In genomic region chr5:143405063-143405746, GRCh38 we compare ENCODE assay signal across 1 cellular context.
TF ChIP-seq lines count a peak whose summit lies in the region.

No MANE protein-coding gene starts in this region.

TF ChIP-seq in GM12878, 131 proteins besides CTCF, POLR2A, EP300 and RAD21 (continued from another document and continues in another):
- TF ChIP-seq IRF4 (IDR thresholded peaks at IDR 0.05; ENCODE audit: low read depth, low read length) (no peak), RFX5 (IDR thresholded peaks at IDR 0.05; ENCODE audit: low read depth, low read length) (no peak), ATF7 (IDR thresholded peaks at IDR 0.05; ENCODE audit: low read depth) (no peak; the same call in 1 of the 2 replicates), KAT2A (conservative IDR thresholded peaks at IDR 0.05; ENCODE audit: control insufficient read depth, low read depth, low read length) (no peak), YY1 (IDR thresholded peaks at IDR 0.05; ENCODE audit: low read depth, low read length) (peak; percentile 99), NFXL1 (IDR thresholded peaks at IDR 0.05; ENCODE audit: borderline replicate concordance) (no peak), MEF2B (IDR thresholded peaks at IDR 0.05; ENCODE audit: partially characterized antibody, poor library complexity, severe bottlenecking) (no peak), SRF (IDR thresholded peaks at IDR 0.05; ENCODE audit: low read depth in 2 of 2, low read length in 2 of 2) (no peak), SMC3 (IDR thresholded peaks at IDR 0.05; ENCODE audit: borderline replicate concordance, low read length) (peak; percentile 30), CBX5 (IDR thresholded peaks at IDR 0.05; ENCODE audit: low read depth) (peak; percentile 71; the same call in 1 of the 2 replicates), SREBF2 (IDR thresholded peaks at IDR 0.05; ENCODE audit: low read length) (no peak), MXI1 (IDR thresholded peaks at IDR 0.05; ENCODE audit: low read depth, low read length) (no peak), SMAD1 (IDR thresholded peaks at IDR 0.05; ENCODE audit: low read depth, partially characterized antibody) (no peak), IKZF1 (conservative IDR thresholded peaks at IDR 0.05) (peak; percentile 87), CBFB (IDR thresholded peaks at IDR 0.05; ENCODE audit: low read depth) (peak; percentile 47; the same call in 1 of the 2 replicates), ZNF217 (IDR thresholded peaks at IDR 0.05) (0 out of 2 replicates have a peak, but pooled peaks have one; percentile 18), HDAC2 (IDR thresholded peaks at IDR 0.05) (no peak), GATAD2B (conservative IDR thresholded peaks at IDR 0.05; ENCODE audit: low read depth) (peak; percentile 85), ZNF207 (IDR thresholded peaks at IDR 0.05; ENCODE audit: borderline replicate concordance) (peak; percentile 61; the same call in 1 of the 2 replicates), HCFC1 (IDR thresholded peaks at IDR 0.05; ENCODE audit: low read length) (peak; percentile 84), ESRRA (IDR thresholded peaks at IDR 0.05; ENCODE audit: low read length) (0 out of 2 replicates have a peak, but pooled peaks have one; percentile 55), SKIL (IDR thresholded peaks at IDR 0.05; ENCODE audit: low read depth, poor library complexity, severe bottlenecking) (no peak), MEF2A (IDR thresholded peaks at IDR 0.05; ENCODE audit: insufficient read depth, low read depth, low read length) (no peak), SUZ12 (IDR thresholded peaks at IDR 0.05; ENCODE audit: unreplicated experiment) (no peak), EGR1 (IDR thresholded peaks at IDR 0.05; ENCODE audit: borderline replicate concordance in 1 of 2, low read depth in 2 of 2, low read length in 2 of 2) (no peak), JUNB (IDR thresholded peaks at IDR 0.05) (no peak; the same call in 1 of the 2 replicates), LARP7 (IDR thresholded peaks at IDR 0.05) (peak; percentile 82), TAF1 (IDR thresholded peaks at IDR 0.05; ENCODE audit: borderline replicate concordance, low read depth, low read length) (peak; percentile 96), ZBTB11 (CRISPR knock-in tag; IDR thresholded peaks at IDR 0.05) (no peak), FOXM1 (IDR thresholded peaks at IDR 0.05; ENCODE audit: low read depth, low read length) (no peak), SMAD5 (IDR thresholded peaks at IDR 0.05; ENCODE audit: low read depth) (peak; percentile 44; the same call in 1 of the 2 replicates), ZNF384 (IDR thresholded peaks at IDR 0.05; ENCODE audit: borderline replicate concordance, low read depth, low read length) (no peak), SP1 (IDR thresholded peaks at IDR 0.05; ENCODE audit: low read depth, low read length) (no peak), SUPT20H (IDR thresholded peaks at IDR 0.05; ENCODE audit: borderline replicate concordance, control insufficient read depth, low read depth, low read length) (no peak), TARDBP (IDR thresholded peaks at IDR 0.05; ENCODE audit: borderline replicate concordance) (peak; percentile 89), HDGF (IDR thresholded peaks at IDR 0.05) (0 out of 2 replicates have a peak, but pooled peaks have one; percentile 49), BCL11A (IDR thresholded peaks at IDR 0.05; ENCODE audit: low read depth, low read length) (no peak), SREBF1 (IDR thresholded peaks at IDR 0.05; ENCODE audit: low read length) (no peak), E4F1 (IDR thresholded peaks at IDR 0.05; ENCODE audit: borderline replicate concordance, partially characterized antibody) (no peak), MTA2 (IDR thresholded peaks at IDR 0.05; ENCODE audit: low read depth) (no peak), E2F4 (IDR thresholded peaks at IDR 0.05; ENCODE audit: low read depth, low read length) (no peak), BRCA1 (IDR thresholded peaks at IDR 0.05; ENCODE audit: low read depth, low read length) (no peak), ZBED1 (IDR thresholded peaks at IDR 0.05; ENCODE audit: borderline replicate concordance) (no peak), SIX5 (IDR thresholded peaks at IDR 0.05; ENCODE audit: low read depth, low read length, severe bottlenecking) (peak; percentile 83)
- TF ChIP-seq, protein P1, sequence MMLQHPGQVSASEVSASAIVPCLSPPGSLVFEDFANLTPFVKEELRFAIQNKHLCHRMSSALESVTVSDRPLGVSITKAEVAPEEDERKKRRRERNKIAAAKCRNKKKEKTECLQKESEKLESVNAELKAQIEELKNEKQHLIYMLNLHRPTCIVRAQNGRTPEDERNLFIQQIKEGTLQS (IDR thresholded peaks at IDR 0.05; ENCODE audit: borderline replicate concordance, extremely low read depth, low read depth, low read length) = no peak
- TF ChIP-seq, protein P2, sequence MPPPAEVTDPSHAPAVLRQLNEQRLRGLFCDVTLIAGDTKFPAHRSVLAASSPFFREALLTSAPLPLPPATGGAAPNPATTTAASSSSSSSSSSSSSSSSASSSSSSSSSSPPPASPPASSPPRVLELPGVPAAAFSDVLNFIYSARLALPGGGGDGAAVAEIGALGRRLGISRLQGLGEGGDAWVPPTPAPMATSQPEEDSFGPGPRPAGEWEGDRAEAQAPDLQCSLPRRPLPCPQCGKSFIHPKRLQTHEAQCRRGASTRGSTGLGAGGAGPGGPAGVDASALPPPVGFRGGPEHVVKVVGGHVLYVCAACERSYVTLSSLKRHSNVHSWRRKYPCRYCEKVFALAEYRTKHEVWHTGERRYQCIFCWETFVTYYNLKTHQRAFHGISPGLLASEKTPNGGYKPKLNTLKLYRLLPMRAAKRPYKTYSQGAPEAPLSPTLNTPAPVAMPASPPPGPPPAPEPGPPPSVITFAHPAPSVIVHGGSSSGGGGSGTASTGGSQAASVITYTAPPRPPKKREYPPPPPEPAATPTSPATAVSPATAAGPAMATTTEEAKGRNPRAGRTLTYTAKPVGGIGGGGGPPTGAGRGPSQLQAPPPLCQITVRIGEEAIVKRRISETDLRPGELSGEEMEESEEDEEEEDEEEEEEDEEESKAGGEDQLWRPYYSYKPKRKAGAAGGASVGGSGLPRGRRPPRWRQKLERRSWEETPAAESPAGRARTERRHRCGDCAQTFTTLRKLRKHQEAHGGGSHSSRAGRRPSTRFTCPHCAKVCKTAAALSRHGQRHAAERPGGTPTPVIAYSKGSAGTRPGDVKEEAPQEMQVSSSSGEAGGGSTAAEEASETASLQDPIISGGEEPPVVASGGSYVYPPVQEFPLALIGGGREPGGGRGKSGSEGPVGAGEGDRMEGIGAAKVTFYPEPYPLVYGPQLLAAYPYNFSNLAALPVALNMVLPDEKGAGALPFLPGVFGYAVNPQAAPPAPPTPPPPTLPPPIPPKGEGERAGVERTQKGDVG (CRISPR knock-in tag; IDR thresholded peaks at IDR 0.05) = no peak
- TF ChIP-seq, protein P3, sequence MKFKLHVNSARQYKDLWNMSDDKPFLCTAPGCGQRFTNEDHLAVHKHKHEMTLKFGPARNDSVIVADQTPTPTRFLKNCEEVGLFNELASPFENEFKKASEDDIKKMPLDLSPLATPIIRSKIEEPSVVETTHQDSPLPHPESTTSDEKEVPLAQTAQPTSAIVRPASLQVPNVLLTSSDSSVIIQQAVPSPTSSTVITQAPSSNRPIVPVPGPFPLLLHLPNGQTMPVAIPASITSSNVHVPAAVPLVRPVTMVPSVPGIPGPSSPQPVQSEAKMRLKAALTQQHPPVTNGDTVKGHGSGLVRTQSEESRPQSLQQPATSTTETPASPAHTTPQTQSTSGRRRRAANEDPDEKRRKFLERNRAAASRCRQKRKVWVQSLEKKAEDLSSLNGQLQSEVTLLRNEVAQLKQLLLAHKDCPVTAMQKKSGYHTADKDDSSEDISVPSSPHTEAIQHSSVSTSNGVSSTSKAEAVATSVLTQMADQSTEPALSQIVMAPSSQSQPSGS (IDR thresholded peaks at IDR 0.05; ENCODE audit: low read length) = no peak
- TF ChIP-seq, protein P4, sequence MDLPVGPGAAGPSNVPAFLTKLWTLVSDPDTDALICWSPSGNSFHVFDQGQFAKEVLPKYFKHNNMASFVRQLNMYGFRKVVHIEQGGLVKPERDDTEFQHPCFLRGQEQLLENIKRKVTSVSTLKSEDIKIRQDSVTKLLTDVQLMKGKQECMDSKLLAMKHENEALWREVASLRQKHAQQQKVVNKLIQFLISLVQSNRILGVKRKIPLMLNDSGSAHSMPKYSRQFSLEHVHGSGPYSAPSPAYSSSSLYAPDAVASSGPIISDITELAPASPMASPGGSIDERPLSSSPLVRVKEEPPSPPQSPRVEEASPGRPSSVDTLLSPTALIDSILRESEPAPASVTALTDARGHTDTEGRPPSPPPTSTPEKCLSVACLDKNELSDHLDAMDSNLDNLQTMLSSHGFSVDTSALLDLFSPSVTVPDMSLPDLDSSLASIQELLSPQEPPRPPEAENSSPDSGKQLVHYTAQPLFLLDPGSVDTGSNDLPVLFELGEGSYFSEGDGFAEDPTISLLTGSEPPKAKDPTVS (IDR thresholded peaks at IDR 0.05; ENCODE audit: low read depth, low read length) = no peak
- TF ChIP-seq, protein P5, sequence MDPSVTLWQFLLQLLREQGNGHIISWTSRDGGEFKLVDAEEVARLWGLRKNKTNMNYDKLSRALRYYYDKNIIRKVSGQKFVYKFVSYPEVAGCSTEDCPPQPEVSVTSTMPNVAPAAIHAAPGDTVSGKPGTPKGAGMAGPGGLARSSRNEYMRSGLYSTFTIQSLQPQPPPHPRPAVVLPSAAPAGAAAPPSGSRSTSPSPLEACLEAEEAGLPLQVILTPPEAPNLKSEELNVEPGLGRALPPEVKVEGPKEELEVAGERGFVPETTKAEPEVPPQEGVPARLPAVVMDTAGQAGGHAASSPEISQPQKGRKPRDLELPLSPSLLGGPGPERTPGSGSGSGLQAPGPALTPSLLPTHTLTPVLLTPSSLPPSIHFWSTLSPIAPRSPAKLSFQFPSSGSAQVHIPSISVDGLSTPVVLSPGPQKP (IDR thresholded peaks at IDR 0.05; ENCODE audit: low read depth, low read length) = peak; percentile 78; the same call in 1 of the 2 replicates
